2 cellular contexts compared by ENCODE assay signal in genomic region chr9:68998812-68999211, GRCh38.
TF ChIP-seq lines count a peak whose summit lies in the region.

No MANE protein-coding gene starts in this region.

TF ChIP-seq in HEK293T, 16 proteins besides CTCF, POLR2A, EP300 and RAD21:
- TF ChIP-seq LEF1 (IDR thresholded peaks at IDR 0.05; ENCODE audit: borderline replicate concordance), result no peak
- TF ChIP-seq, protein P1, sequence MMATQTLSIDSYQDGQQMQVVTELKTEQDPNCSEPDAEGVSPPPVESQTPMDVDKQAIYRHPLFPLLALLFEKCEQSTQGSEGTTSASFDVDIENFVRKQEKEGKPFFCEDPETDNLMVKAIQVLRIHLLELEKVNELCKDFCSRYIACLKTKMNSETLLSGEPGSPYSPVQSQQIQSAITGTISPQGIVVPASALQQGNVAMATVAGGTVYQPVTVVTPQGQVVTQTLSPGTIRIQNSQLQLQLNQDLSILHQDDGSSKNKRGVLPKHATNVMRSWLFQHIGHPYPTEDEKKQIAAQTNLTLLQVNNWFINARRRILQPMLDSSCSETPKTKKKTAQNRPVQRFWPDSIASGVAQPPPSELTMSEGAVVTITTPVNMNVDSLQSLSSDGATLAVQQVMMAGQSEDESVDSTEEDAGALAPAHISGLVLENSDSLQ (IDR thresholded peaks at IDR 0.05), result 0 out of 2 replicates have a peak, but pooled peaks have one; percentile 4

TF ChIP-seq in K562, 482 proteins besides CTCF, POLR2A, EP300 and RAD21 (continues in another document):
- TF ChIP-seq, protein P2, sequence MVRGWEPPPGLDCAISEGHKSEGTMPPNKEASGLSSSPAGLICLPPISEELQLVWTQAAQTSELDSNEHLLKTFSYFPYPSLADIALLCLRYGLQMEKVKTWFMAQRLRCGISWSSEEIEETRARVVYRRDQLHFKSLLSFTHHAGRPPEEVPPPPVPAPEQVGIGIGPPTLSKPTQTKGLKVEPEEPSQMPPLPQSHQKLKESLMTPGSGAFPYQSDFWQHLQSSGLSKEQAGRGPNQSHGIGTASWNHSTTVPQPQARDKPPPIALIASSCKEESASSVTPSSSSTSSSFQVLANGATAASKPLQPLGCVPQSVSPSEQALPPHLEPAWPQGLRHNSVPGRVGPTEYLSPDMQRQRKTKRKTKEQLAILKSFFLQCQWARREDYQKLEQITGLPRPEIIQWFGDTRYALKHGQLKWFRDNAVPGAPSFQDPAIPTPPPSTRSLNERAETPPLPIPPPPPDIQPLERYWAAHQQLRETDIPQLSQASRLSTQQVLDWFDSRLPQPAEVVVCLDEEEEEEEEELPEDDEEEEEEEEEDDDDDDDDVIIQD (CRISPR knock-in tag; IDR thresholded peaks at IDR 0.05), result no peak
- TF ChIP-seq ZNF830 (CRISPR knock-in tag; IDR thresholded peaks at IDR 0.05), result no peak
- TF ChIP-seq SIX5 (IDR thresholded peaks at IDR 0.05; ENCODE audit: borderline replicate concordance in 1 of 2, insufficient read depth in 1 of 2, low read depth in 1 of 2, low read length in 2 of 2), result no peak
- TF ChIP-seq NELFE (IDR thresholded peaks at IDR 0.05; ENCODE audit: insufficient read depth, insufficient read length), result no peak
- no peak for TF ChIP-seq ARID1B (IDR thresholded peaks at IDR 0.05)
- no peak for TF ChIP-seq EZH2 (IDR thresholded peaks at IDR 0.05; ENCODE audit: borderline replicate concordance, low read depth, low read length)
- no peak for TF ChIP-seq ZNF23 (CRISPR knock-in tag; IDR thresholded peaks at IDR 0.05)
- TF ChIP-seq, protein P3, sequence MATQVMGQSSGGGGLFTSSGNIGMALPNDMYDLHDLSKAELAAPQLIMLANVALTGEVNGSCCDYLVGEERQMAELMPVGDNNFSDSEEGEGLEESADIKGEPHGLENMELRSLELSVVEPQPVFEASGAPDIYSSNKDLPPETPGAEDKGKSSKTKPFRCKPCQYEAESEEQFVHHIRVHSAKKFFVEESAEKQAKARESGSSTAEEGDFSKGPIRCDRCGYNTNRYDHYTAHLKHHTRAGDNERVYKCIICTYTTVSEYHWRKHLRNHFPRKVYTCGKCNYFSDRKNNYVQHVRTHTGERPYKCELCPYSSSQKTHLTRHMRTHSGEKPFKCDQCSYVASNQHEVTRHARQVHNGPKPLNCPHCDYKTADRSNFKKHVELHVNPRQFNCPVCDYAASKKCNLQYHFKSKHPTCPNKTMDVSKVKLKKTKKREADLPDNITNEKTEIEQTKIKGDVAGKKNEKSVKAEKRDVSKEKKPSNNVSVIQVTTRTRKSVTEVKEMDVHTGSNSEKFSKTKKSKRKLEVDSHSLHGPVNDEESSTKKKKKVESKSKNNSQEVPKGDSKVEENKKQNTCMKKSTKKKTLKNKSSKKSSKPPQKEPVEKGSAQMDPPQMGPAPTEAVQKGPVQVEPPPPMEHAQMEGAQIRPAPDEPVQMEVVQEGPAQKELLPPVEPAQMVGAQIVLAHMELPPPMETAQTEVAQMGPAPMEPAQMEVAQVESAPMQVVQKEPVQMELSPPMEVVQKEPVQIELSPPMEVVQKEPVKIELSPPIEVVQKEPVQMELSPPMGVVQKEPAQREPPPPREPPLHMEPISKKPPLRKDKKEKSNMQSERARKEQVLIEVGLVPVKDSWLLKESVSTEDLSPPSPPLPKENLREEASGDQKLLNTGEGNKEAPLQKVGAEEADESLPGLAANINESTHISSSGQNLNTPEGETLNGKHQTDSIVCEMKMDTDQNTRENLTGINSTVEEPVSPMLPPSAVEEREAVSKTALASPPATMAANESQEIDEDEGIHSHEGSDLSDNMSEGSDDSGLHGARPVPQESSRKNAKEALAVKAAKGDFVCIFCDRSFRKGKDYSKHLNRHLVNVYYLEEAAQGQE (CRISPR knock-in tag; IDR thresholded peaks at IDR 0.05; ENCODE audit: low read depth), result no peak
- no peak for TF ChIP-seq ZKSCAN8 (CRISPR knock-in tag; IDR thresholded peaks at IDR 0.05)
- TF ChIP-seq ZNF766 (CRISPR knock-in tag; conservative IDR thresholded peaks at IDR 0.05), result no peak
- TF ChIP-seq, protein P4, sequence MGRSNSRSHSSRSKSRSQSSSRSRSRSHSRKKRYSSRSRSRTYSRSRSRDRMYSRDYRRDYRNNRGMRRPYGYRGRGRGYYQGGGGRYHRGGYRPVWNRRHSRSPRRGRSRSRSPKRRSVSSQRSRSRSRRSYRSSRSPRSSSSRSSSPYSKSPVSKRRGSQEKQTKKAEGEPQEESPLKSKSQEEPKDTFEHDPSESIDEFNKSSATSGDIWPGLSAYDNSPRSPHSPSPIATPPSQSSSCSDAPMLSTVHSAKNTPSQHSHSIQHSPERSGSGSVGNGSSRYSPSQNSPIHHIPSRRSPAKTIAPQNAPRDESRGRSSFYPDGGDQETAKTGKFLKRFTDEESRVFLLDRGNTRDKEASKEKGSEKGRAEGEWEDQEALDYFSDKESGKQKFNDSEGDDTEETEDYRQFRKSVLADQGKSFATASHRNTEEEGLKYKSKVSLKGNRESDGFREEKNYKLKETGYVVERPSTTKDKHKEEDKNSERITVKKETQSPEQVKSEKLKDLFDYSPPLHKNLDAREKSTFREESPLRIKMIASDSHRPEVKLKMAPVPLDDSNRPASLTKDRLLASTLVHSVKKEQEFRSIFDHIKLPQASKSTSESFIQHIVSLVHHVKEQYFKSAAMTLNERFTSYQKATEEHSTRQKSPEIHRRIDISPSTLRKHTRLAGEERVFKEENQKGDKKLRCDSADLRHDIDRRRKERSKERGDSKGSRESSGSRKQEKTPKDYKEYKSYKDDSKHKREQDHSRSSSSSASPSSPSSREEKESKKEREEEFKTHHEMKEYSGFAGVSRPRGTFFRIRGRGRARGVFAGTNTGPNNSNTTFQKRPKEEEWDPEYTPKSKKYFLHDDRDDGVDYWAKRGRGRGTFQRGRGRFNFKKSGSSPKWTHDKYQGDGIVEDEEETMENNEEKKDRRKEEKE (IDR thresholded peaks at IDR 0.05; ENCODE audit: borderline replicate concordance in 1 of 2, control insufficient read depth in 1 of 2, low read depth in 2 of 2, low read length in 1 of 2), result no peak
- no peak for TF ChIP-seq SRSF3 (IDR thresholded peaks at IDR 0.05; ENCODE audit: insufficient read depth, low read length)
- TF ChIP-seq ZBTB8A (IDR thresholded peaks at IDR 0.05; ENCODE audit: partially characterized antibody), result no peak
- 0 out of 2 replicates have a peak, but pooled peaks have one; percentile 9 for TF ChIP-seq CBFA2T3 (IDR thresholded peaks at IDR 0.05)
- TF ChIP-seq ZNF263 (CRISPR knock-in tag; IDR thresholded peaks at IDR 0.05; ENCODE audit: borderline replicate concordance), result no peak
- no peak for TF ChIP-seq KLF13 (tag; IDR thresholded peaks at IDR 0.05; ENCODE audit: borderline replicate concordance, low read depth)
- TF ChIP-seq RCOR1 (IDR thresholded peaks at IDR 0.05; ENCODE audit: borderline replicate concordance in 1 of 2, low read depth in 2 of 2, low read length in 2 of 2), result 0 out of 4 replicates have a peak, but pooled peaks of 1 of the 2 experiments have one; percentile 24
- no peak for TF ChIP-seq SETDB1 (IDR thresholded peaks at IDR 0.05; ENCODE audit: low read length)
- TF ChIP-seq, protein P5, sequence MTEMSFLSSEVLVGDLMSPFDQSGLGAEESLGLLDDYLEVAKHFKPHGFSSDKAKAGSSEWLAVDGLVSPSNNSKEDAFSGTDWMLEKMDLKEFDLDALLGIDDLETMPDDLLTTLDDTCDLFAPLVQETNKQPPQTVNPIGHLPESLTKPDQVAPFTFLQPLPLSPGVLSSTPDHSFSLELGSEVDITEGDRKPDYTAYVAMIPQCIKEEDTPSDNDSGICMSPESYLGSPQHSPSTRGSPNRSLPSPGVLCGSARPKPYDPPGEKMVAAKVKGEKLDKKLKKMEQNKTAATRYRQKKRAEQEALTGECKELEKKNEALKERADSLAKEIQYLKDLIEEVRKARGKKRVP (CRISPR knock-in tag; IDR thresholded peaks at IDR 0.05), result no peak
- TF ChIP-seq CREM (IDR thresholded peaks at IDR 0.05; ENCODE audit: low read depth), result peak; percentile 17; the same call in 1 of the 2 replicates
- TF ChIP-seq, protein P6, sequence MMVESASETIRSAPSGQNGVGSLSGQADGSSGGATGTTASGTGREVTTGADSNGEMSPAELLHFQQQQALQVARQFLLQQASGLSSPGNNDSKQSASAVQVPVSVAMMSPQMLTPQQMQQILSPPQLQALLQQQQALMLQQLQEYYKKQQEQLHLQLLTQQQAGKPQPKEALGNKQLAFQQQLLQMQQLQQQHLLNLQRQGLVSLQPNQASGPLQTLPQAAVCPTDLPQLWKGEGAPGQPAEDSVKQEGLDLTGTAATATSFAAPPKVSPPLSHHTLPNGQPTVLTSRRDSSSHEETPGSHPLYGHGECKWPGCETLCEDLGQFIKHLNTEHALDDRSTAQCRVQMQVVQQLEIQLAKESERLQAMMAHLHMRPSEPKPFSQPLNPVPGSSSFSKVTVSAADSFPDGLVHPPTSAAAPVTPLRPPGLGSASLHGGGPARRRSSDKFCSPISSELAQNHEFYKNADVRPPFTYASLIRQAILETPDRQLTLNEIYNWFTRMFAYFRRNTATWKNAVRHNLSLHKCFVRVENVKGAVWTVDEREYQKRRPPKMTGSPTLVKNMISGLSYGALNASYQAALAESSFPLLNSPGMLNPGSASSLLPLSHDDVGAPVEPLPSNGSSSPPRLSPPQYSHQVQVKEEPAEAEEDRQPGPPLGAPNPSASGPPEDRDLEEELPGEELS (CRISPR knock-in tag; IDR thresholded peaks at IDR 0.05; ENCODE audit: borderline replicate concordance), result no peak
- TF ChIP-seq HMBOX1 (IDR thresholded peaks at IDR 0.05), result no peak
- no peak for TF ChIP-seq ETS2 (tag; IDR thresholded peaks at IDR 0.05; ENCODE audit: borderline replicate concordance, poor library complexity, severe bottlenecking)
- TF ChIP-seq WHSC1 (IDR thresholded peaks at IDR 0.05; ENCODE audit: low read length), result no peak
- no peak for TF ChIP-seq TAF9B (IDR thresholded peaks at IDR 0.05; ENCODE audit: partially characterized antibody)
- no peak for TF ChIP-seq RB1 (IDR thresholded peaks at IDR 0.05; ENCODE audit: low read depth)
- TF ChIP-seq LEF1 (IDR thresholded peaks at IDR 0.05), result peak; percentile 38; the same call in 1 of the 2 replicates
- TF ChIP-seq TFAP4 (CRISPR knock-in tag; IDR thresholded peaks at IDR 0.05; ENCODE audit: borderline replicate concordance), result no peak
- TF ChIP-seq EHMT2 (IDR thresholded peaks at IDR 0.05), result no peak
- TF ChIP-seq SPI1 (IDR thresholded peaks at IDR 0.05; ENCODE audit: borderline replicate concordance, low read depth, low read length), result peak; percentile 16; the same call in 1 of the 2 replicates
- TF ChIP-seq, protein P7, sequence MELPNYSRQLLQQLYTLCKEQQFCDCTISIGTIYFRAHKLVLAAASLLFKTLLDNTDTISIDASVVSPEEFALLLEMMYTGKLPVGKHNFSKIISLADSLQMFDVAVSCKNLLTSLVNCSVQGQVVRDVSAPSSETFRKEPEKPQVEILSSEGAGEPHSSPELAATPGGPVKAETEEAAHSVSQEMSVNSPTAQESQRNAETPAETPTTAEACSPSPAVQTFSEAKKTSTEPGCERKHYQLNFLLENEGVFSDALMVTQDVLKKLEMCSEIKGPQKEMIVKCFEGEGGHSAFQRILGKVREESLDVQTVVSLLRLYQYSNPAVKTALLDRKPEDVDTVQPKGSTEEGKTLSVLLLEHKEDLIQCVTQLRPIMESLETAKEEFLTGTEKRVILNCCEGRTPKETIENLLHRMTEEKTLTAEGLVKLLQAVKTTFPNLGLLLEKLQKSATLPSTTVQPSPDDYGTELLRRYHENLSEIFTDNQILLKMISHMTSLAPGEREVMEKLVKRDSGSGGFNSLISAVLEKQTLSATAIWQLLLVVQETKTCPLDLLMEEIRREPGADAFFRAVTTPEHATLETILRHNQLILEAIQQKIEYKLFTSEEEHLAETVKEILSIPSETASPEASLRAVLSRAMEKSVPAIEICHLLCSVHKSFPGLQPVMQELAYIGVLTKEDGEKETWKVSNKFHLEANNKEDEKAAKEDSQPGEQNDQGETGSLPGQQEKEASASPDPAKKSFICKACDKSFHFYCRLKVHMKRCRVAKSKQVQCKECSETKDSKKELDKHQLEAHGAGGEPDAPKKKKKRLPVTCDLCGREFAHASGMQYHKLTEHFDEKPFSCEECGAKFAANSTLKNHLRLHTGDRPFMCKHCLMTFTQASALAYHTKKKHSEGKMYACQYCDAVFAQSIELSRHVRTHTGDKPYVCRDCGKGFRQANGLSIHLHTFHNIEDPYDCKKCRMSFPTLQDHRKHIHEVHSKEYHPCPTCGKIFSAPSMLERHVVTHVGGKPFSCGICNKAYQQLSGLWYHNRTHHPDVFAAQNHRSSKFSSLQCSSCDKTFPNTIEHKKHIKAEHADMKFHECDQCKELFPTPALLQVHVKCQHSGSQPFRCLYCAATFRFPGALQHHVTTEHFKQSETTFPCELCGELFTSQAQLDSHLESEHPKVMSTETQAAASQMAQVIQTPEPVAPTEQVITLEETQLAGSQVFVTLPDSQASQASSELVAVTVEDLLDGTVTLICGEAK (IDR thresholded peaks at IDR 0.05), result no peak
- TF ChIP-seq, protein P7 (CRISPR knock-in tag; IDR thresholded peaks at IDR 0.05), result no peak
